19 cellular contexts compared by ENCODE assay signal in genomic region chr7:25802473-25802872, GRCh38.
DNase-seq lines count a peak whose midpoint lies in the region; ATAC-seq and TF ChIP-seq lines count a peak whose summit lies in the region.
"Had no signal": no experiment of that assay in that cellular context is flagged by ENCODE, and none has a peak within 500 bp of the region (broad histone marks: within the 10 kb centered on the region; RNA-seq: fewer than 3 reads in every experiment).

No MANE protein-coding gene starts in this region.

- H3K27me3 ChIP-seq in thoracic aorta (replicated peaks; ENCODE audit: insufficient read depth): no peaks in the 10 kb centered on the region
- H3K27me3 ChIP-seq: body of pancreas, SJCRH30 had no signal

- H3K27me3 Mint-ChIP-seq in activated T-cell treated with anti-CD3 and anti-CD28 coated beads, Interleukin-2, amount 50 U/mL, for 4 hours (ENCODE audit: low read depth): peaks cover 17% of the 10 kb centered on the region
- no peaks in the 10 kb centered on the region for H3K27me3 Mint-ChIP-seq in chondrocyte (ENCODE audit: low read depth)

- H3K36me3 ChIP-seq in thoracic aorta: no peaks in the 10 kb centered on the region
- H3K36me3 ChIP-seq: HAP-1, SJCRH30 had no signal

- no peak overlapping the region for H3K4me3 Mint-ChIP-seq in activated T-cell treated with anti-CD3 and anti-CD28 coated beads, Interleukin-2, amount 50 U/mL, for 4 hours
- no peak overlapping the region for H3K4me3 Mint-ChIP-seq in chondrocyte (ENCODE audit: unreplicated experiment)
- H3K4me3 Mint-ChIP-seq: activated naive CD8-positive, alpha-beta T cell treated with anti-CD3 and anti-CD28 coated beads, Interleukin-2, amount 50 U/mL, for 24 hours had no signal

- H3K4me1 ChIP-seq in thoracic aorta (ENCODE audit: control insufficient read depth in 1 of 2, low read depth in 2 of 2): peaks cover 18 to 55% of the 10 kb centered on the region in 2 donors
- H3K4me1 ChIP-seq: body of pancreas, HAP-1 had no signal

- H3K36me3 Mint-ChIP-seq in activated T-cell treated with anti-CD3 and anti-CD28 coated beads, Interleukin-2, amount 50 U/mL, for 4 hours (ENCODE audit: insufficient read depth): no peaks in the 10 kb centered on the region
- H3K36me3 Mint-ChIP-seq in chondrocyte (ENCODE audit: low read depth): peaks cover 2% of the 10 kb centered on the region

- peak; percentile 14 to 58 for ATAC-seq in activated T-cell treated with anti-CD3 and anti-CD28 coated beads, Interleukin-2, amount 50 U/mL, for 4 hours
- ATAC-seq in HG02885 (IDR thresholded peaks at IDR 0.05; ENCODE audit: poor library complexity, unreplicated experiment) (peak; percentile 51), thoracic aorta (ENCODE audit: insufficient number of reproducible peaks, low FRiP score, low read depth) (peak; percentile 6), HG02763 (IDR thresholded peaks at IDR 0.05; ENCODE audit: unreplicated experiment) (no peak)
- ATAC-seq: activated naive CD8-positive, alpha-beta T cell treated with anti-CD3 and anti-CD28 coated beads, Interleukin-2, amount 50 U/mL, for 24 hours; body of pancreas had no signal

- DNase-seq in activated T-cell treated with anti-CD3 and anti-CD28 coated beads, Interleukin-2, amount 50 U/mL, for 4 hours: no peak
- no peak for DNase-seq in activated T-cell treated with anti-CD3 and anti-CD28 coated beads, Interleukin-2, amount 50 U/mL, for 1 hour
- DNase-seq in chondrocyte (ENCODE audit: low spot score) (no peak), thoracic aorta (ENCODE audit: low spot score) (no peak), HuH-7.5 (ENCODE audit: low spot score) (no peak)
- no peak for DNase-seq in NK-92 treated with Interleukin-12 subunit alpha and Interleukin-12 subunit beta, amount 100 ng/mL, for 24 hours (lab: John Stamatoyannopoulos, UW)
- DNase-seq: activated naive CD8-positive, alpha-beta T cell treated with anti-CD3 and anti-CD28 coated beads, Interleukin-2, amount 50 U/mL, for 24 hours; body of pancreas; cerebellar nuclear complex; head of caudate nucleus; KG1; NCI-H1436 treated with DMSO at 0.1 percent for 48 hours; NCI-H510A; posterior cingulate gyrus; SJCRH30; stimulated activated CD8-positive, alpha-beta memory T cell treated with anti-CD3 and anti-CD28 coated beads, Interleukin-4, amount 100 ng/mL, for 48 hours had no signal

- H3K4me1 Mint-ChIP-seq in activated T-cell treated with anti-CD3 and anti-CD28 coated beads, Interleukin-2, amount 50 U/mL, for 4 hours (ENCODE audit: low read depth): no peaks in the 10 kb centered on the region
- H3K4me1 Mint-ChIP-seq in chondrocyte (ENCODE audit: low read depth): peaks cover 84% of the 10 kb centered on the region
- H3K4me1 Mint-ChIP-seq: activated naive CD8-positive, alpha-beta T cell treated with anti-CD3 and anti-CD28 coated beads, Interleukin-2, amount 50 U/mL, for 24 hours had no signal

- peak overlapping the region; percentile 61 to 75 for H3K27ac ChIP-seq in thoracic aorta
- H3K27ac ChIP-seq: body of pancreas had no signal

- H3K4me3 ChIP-seq in thoracic aorta: no peak overlapping the region
- H3K4me3 ChIP-seq: body of pancreas, HAP-1, SJCRH30 had no signal

- H3K27ac Mint-ChIP-seq in chondrocyte (ENCODE audit: unreplicated experiment): peak overlapping the region; percentile 91

- H3K9me3 Mint-ChIP-seq in activated T-cell treated with anti-CD3 and anti-CD28 coated beads, Interleukin-2, amount 50 U/mL, for 4 hours: no peaks in the 10 kb centered on the region
- peaks cover 10% of the 10 kb centered on the region for H3K9me3 Mint-ChIP-seq in chondrocyte (ENCODE audit: low read depth)
- H3K9me3 Mint-ChIP-seq: activated naive CD8-positive, alpha-beta T cell treated with anti-CD3 and anti-CD28 coated beads, Interleukin-2, amount 50 U/mL, for 24 hours had no signal

- H3K9me3 ChIP-seq in thoracic aorta: no peaks in the 10 kb centered on the region
- H3K9me3 ChIP-seq: body of pancreas, HAP-1, SJCRH30 had no signal

- TF ChIP-seq CTCF in chondrocyte (IDR thresholded peaks at IDR 0.05): no peak
- no peak for TF ChIP-seq CTCF in thoracic aorta (IDR thresholded peaks at IDR 0.05)
